Comparison of ENCODE assay signal across 1 cellular context in genomic region chr13:31168166-31168565, GRCh38.
TF ChIP-seq lines count a peak whose summit lies in the region.

No MANE protein-coding gene starts in this region.

TF ChIP-seq in GM23338, 12 proteins besides CTCF, POLR2A, EP300 and RAD21:
- TF ChIP-seq ZNF462 (CRISPR knock-in tag; IDR thresholded peaks at IDR 0.05): no peak
- TF ChIP-seq POLR2AphosphoS5 (IDR thresholded peaks at IDR 0.05; ENCODE audit: low read depth): no peak
- TF ChIP-seq ZNF331 (CRISPR knock-in tag; IDR thresholded peaks at IDR 0.05; ENCODE audit: low read depth): no peak
- no peak for TF ChIP-seq JUNB (IDR thresholded peaks at IDR 0.05; ENCODE audit: unreplicated experiment)
- TF ChIP-seq CREB1 (CRISPR knock-in tag; IDR thresholded peaks at IDR 0.05; ENCODE audit: low read depth): no peak
- no peak for TF ChIP-seq ZNF114 (CRISPR knock-in tag; IDR thresholded peaks at IDR 0.05)
- TF ChIP-seq REST (IDR thresholded peaks at IDR 0.05; ENCODE audit: unreplicated experiment): no peak
- no peak for TF ChIP-seq STAT1 (IDR thresholded peaks at IDR 0.05; ENCODE audit: unreplicated experiment)
- no peak for TF ChIP-seq EZH2phosphoT487 (IDR thresholded peaks at IDR 0.05; ENCODE audit: unreplicated experiment)
- no peak for TF ChIP-seq EZH2 (IDR thresholded peaks at IDR 0.05; ENCODE audit: low read depth, unreplicated experiment)
- no peak for TF ChIP-seq ETS1 (IDR thresholded peaks at IDR 0.05)
- no peak for TF ChIP-seq NANOG (IDR thresholded peaks at IDR 0.05; ENCODE audit: borderline replicate concordance)
